31 cellular contexts compared by ENCODE assay signal in genomic region chr16:17564856-17565255, GRCh38.
"Had no signal": no experiment of that assay in that cellular context is flagged by ENCODE, and none has a peak within 500 bp of the region (broad histone marks: within the 10 kb centered on the region; RNA-seq: fewer than 3 reads in every experiment).

No MANE protein-coding gene starts in this region.

- H3K4me3 ChIP-seq: ascending aorta, body of pancreas, MG63, Peyer's patch, SJCRH30 had no signal

- H3K4me3 Mint-ChIP-seq: activated CD8-positive, alpha-beta memory T cell treated with anti-CD3 and anti-CD28 coated beads, Interleukin-2, amount 10 ng/mL, durations not matched to agents 7 days and 5 days; activated naive CD8-positive, alpha-beta T cell treated with anti-CD3 and anti-CD28 coated beads, Interleukin-2, amount 50 U/mL, for 24 hours; activated T-cell treated with anti-CD3 and anti-CD28 coated beads, Interleukin-2, amount 50 U/mL, for 24 hours; activated T-helper 1 cell treated with anti-CD3 and anti-CD28 coated beads, Interleukin-12 subunit alpha, Interleukin-12 subunit beta, Interleukin-2, Interleukin-4 antibody, amounts not matched to agents 30 ng/mL and 10 ng/mL and 1 ng/mL, durations not matched to agents 14 hours and 24 hours and 36 hours; T-helper 1 cell treated with Interleukin-12 subunit alpha and Interleukin-12 subunit beta and Interleukin-4 antibody, amounts not matched to agents 30 μg/mL and 1 μg/mL, for 36 hours; WTC11 had no signal

- H3K27ac ChIP-seq: ascending aorta, body of pancreas, KMS-11, Peyer's patch, RWPE1, SJCRH30 had no signal

- ATAC-seq: activated CD8-positive, alpha-beta memory T cell treated with anti-CD3 and anti-CD28 coated beads, Interleukin-2, amount 10 ng/mL, durations not matched to agents 7 days and 5 days; activated naive CD4-positive, alpha-beta T cell treated with anti-CD3 and anti-CD28 coated beads, Interleukin-2, amount 50 U/mL, for 72 hours; activated naive CD8-positive, alpha-beta T cell treated with anti-CD3 and anti-CD28 coated beads, Interleukin-2, amount 50 U/mL, for 24 hours; body of pancreas; WTC11 had no signal

- H3K9me3 Mint-ChIP-seq: activated naive CD4-positive, alpha-beta T cell treated with anti-CD3 and anti-CD28 coated beads, Interleukin-2, amount 50 U/mL, for 72 hours; activated naive CD8-positive, alpha-beta T cell treated with anti-CD3 and anti-CD28 coated beads, Interleukin-2, amount 50 U/mL, for 24 hours; activated T-cell treated with anti-CD3 and anti-CD28 coated beads, Interleukin-2, amount 50 U/mL, for 24 hours; activated T-helper 1 cell treated with anti-CD3 and anti-CD28 coated beads, Interleukin-12 subunit alpha, Interleukin-12 subunit beta, Interleukin-2, Interleukin-4 antibody, amounts not matched to agents 30 ng/mL and 10 ng/mL and 1 ng/mL, durations not matched to agents 14 hours and 24 hours and 36 hours; T-helper 1 cell treated with Interleukin-12 subunit alpha and Interleukin-12 subunit beta and Interleukin-4 antibody, amounts not matched to agents 30 μg/mL and 1 μg/mL, for 36 hours had no signal

- H3K27ac Mint-ChIP-seq: activated CD8-positive, alpha-beta memory T cell treated with anti-CD3 and anti-CD28 coated beads, Interleukin-2, amount 10 ng/mL, durations not matched to agents 7 days and 5 days; activated naive CD4-positive, alpha-beta T cell treated with anti-CD3 and anti-CD28 coated beads, Interleukin-2, amount 50 U/mL, for 72 hours; activated naive CD8-positive, alpha-beta T cell treated with anti-CD3 and anti-CD28 coated beads, Interleukin-2, amount 50 U/mL, for 24 hours; activated T-cell treated with anti-CD3 and anti-CD28 coated beads, Interleukin-2, amount 50 U/mL, for 24 hours; activated T-helper 1 cell treated with anti-CD3 and anti-CD28 coated beads, Interleukin-12 subunit alpha, Interleukin-12 subunit beta, Interleukin-2, Interleukin-4 antibody, amounts not matched to agents 30 ng/mL and 10 ng/mL and 1 ng/mL, durations not matched to agents 14 hours and 24 hours and 36 hours; T-helper 1 cell treated with Interleukin-12 subunit alpha and Interleukin-12 subunit beta and Interleukin-4 antibody, amounts not matched to agents 30 μg/mL and 1 μg/mL, for 36 hours; WTC11 had no signal

- H3K4me1 Mint-ChIP-seq: activated CD8-positive, alpha-beta memory T cell treated with anti-CD3 and anti-CD28 coated beads, Interleukin-2, amount 10 ng/mL, durations not matched to agents 7 days and 5 days; activated naive CD8-positive, alpha-beta T cell treated with anti-CD3 and anti-CD28 coated beads, Interleukin-2, amount 50 U/mL, for 24 hours; WTC11 had no signal

- DNase-seq: activated CD4-positive, alpha-beta T cell treated with anti-CD3 and anti-CD28 coated beads for 48 hours; activated CD4-positive, alpha-beta T cell treated with anti-CD3 and anti-CD28 coated beads, Interleukin-2, amount 50 U/mL, for 4 hours; activated CD4-positive, CD25-positive, alpha-beta regulatory T cell treated with anti-CD3 and anti-CD28 coated beads, Interleukin-2, amount 50 U/mL, for 72 hours; activated CD8-positive, alpha-beta memory T cell treated with anti-CD3 and anti-CD28 coated beads, Interleukin-2, amount 10 ng/mL, durations not matched to agents 7 days and 5 days; activated effector memory CD4-positive, alpha-beta T cell treated with anti-CD3 and anti-CD28 coated beads, Interleukin-2, amount 50 U/mL, for 16 hours; activated naive CD4-positive, alpha-beta T cell treated with Interleukin-2 at 50 U/mL for 16 hours; activated naive CD8-positive, alpha-beta T cell treated with anti-CD3 and anti-CD28 coated beads, Interleukin-2, amount 50 U/mL, for 24 hours; activated T-cell treated with anti-CD3 and anti-CD28 coated beads, Interleukin-2, amount 50 U/mL, for 24 hours; amniotic stem cell; body of pancreas; central memory CD4-positive, alpha-beta T cell; MG63; NCI-H1092 treated with DMSO at 0.1 percent for 48 hours; NCI-H1417 treated with DMSO at 0.1 percent for 48 hours; NCI-H1694 treated with DMSO at 0.1 percent for 48 hours; NCI-H2029 treated with DMSO at 0.1 percent for 48 hours; NCI-H345; NCI-H510A; NCI-H526 treated with DMSO at 0.1 percent for 48 hours; NCI-H82; Peyer's patch; Right ventricle myocardium superior; SJCRH30; SK-N-SH had no signal

- H3K36me3 Mint-ChIP-seq: activated CD8-positive, alpha-beta memory T cell treated with anti-CD3 and anti-CD28 coated beads, Interleukin-2, amount 10 ng/mL, durations not matched to agents 7 days and 5 days; activated naive CD4-positive, alpha-beta T cell treated with anti-CD3 and anti-CD28 coated beads, Interleukin-2, amount 50 U/mL, for 72 hours; WTC11 had no signal
